Comparison of ENCODE assay signal across 21 cellular contexts in genomic region chr12:15163001-15163400, GRCh38.
DNase-seq lines count a peak whose midpoint lies in the region; TF ChIP-seq lines count a peak whose summit lies in the region.
"Had no signal": no experiment of that assay in that cellular context is flagged by ENCODE, and none has a peak within 500 bp of the region (broad histone marks: within the 10 kb centered on the region; RNA-seq: fewer than 3 reads in every experiment).

No MANE protein-coding gene starts in this region.

- H3K9me3 ChIP-seq in tibial artery: no peaks in the 10 kb centered on the region
- H3K9me3 ChIP-seq: esophagus squamous epithelium had no signal

- H3K4me1 ChIP-seq in tibial artery: peaks cover 6 to 82% (median 30%) of the 10 kb centered on the region in 4 donors

- H3K36me3 ChIP-seq in tibial artery: peaks cover 0 to 6% (median 0%) of the 10 kb centered on the region in 3 donors
- H3K36me3 ChIP-seq: esophagus squamous epithelium had no signal

- no peaks in the 10 kb centered on the region for H3K27me3 ChIP-seq in tibial artery
- H3K27me3 ChIP-seq: esophagus squamous epithelium had no signal

- H3K27ac ChIP-seq in tibial artery: peak overlapping the region; percentile 87
- H3K27ac ChIP-seq: C4-2B had no signal

- intact Hi-C loops in tibial artery (cut with DNase I; ENCODE audit: low total_unique reads): no loop called here

- H3K4me3 ChIP-seq in tibial artery: no peak overlapping the region
- H3K4me3 ChIP-seq: esophagus squamous epithelium had no signal

- DNase-seq in NCI-H2107 treated with DMSO at 0.1 percent for 48 hours (lab: John Stamatoyannopoulos, UW; ENCODE audit: unreplicated experiment): peak; percentile 69
- DNase-seq in NCI-H2107 (lab: John Stamatoyannopoulos, UW): no peak
- peak; percentile 72 for DNase-seq in NCI-H69 (lab: John Stamatoyannopoulos, UW)
- peak; percentile 66 for DNase-seq in iris pigment epithelial cell (ENCODE audit: low read depth)
- no peak for DNase-seq in tibial artery
- no peak for DNase-seq in NCI-H2196 (lab: John Stamatoyannopoulos, UW; ENCODE audit: unreplicated experiment)
- DNase-seq in stimulated activated CD8-positive, alpha-beta memory T cell treated with anti-CD3 and anti-CD28 coated beads, Interleukin-4, amount 100 ng/mL, for 48 hours: no peak
- no peak for DNase-seq in amniotic stem cell (lab: John Stamatoyannopoulos, UW)
- DNase-seq: activated CD4-positive, alpha-beta T cell treated with anti-CD3 and anti-CD28 coated beads, Interleukin-2, amount 10 ng/mL, durations not matched to agents 7 days and 5 days; activated CD8-positive, alpha-beta memory T cell treated with anti-CD3 and anti-CD28 coated beads, Interleukin-2, amount 50 U/mL, for 4 hours; activated effector memory CD4-positive, alpha-beta T cell treated with Interleukin-2 at 50 U/mL for 16 hours; effector CD8-positive, alpha-beta T cell; esophagus squamous epithelium; glutamatergic neuron; H9; NCI-H187; NCI-H510A; occipital lobe; stimulated activated CD4-positive, alpha-beta T cell treated with anti-CD3 and anti-CD28 coated beads, Interleukin-1b, Interleukin-23, amount 100 ng/mL, for 48 hours; T-cell had no signal

- TF ChIP-seq CTCF in tibial artery (IDR thresholded peaks at IDR 0.05): no peak

Comparison
In these comparisons a context has a peak if more than half of its experiments do, and no peak if none do; other contexts are left out.
1. DNase-seq: peak in NCI-H2107 treated with DMSO at 0.1 percent for 48 hours (single experiment), NCI-H69 (single experiment) and iris pigment epithelial cell (single experiment); none in NCI-H2107 (single experiment), tibial artery (0 of 2), NCI-H2196 (single experiment), stimulated activated CD8-positive, alpha-beta memory T cell treated with anti-CD3 and anti-CD28 coated beads, Interleukin-4, amount 100 ng/mL, for 48 hours (single experiment) and amniotic stem cell (single experiment).